1 cellular context compared by ENCODE assay signal in genomic region chrX:54044126-54044876, GRCh38.
TF ChIP-seq lines count a peak whose summit lies in the region.

TSS of gene PHF8 (minus strand) at chrX:54044473. CDS start at chrX:54042728, 1,745 bp downstream.

TF ChIP-seq in K562, 482 proteins besides CTCF, POLR2A, EP300 and RAD21 (continued from another document and continues in another):
- no peak for TF ChIP-seq HOMEZ (CRISPR knock-in tag; IDR thresholded peaks at IDR 0.05)
- no peak for TF ChIP-seq IRF2 (CRISPR knock-in tag; IDR thresholded peaks at IDR 0.05)
- peak; percentile 31 for TF ChIP-seq NEUROD1 (IDR thresholded peaks at IDR 0.05; ENCODE audit: borderline replicate concordance, low read depth, low read length, partially characterized antibody)
- 0 out of 2 replicates have a peak, but pooled peaks have one; percentile 21 for TF ChIP-seq ZNF740 (CRISPR knock-in tag; IDR thresholded peaks at IDR 0.05)
- TF ChIP-seq ZNF740 (tag; IDR thresholded peaks at IDR 0.05) = no peak
- no peak for TF ChIP-seq ZC3H4 (CRISPR knock-in tag; IDR thresholded peaks at IDR 0.05; ENCODE audit: borderline replicate concordance)
- peak; percentile 81 for TF ChIP-seq ZNF175 (CRISPR knock-in tag; IDR thresholded peaks at IDR 0.05; ENCODE audit: low read depth)
- TF ChIP-seq, protein P1, sequence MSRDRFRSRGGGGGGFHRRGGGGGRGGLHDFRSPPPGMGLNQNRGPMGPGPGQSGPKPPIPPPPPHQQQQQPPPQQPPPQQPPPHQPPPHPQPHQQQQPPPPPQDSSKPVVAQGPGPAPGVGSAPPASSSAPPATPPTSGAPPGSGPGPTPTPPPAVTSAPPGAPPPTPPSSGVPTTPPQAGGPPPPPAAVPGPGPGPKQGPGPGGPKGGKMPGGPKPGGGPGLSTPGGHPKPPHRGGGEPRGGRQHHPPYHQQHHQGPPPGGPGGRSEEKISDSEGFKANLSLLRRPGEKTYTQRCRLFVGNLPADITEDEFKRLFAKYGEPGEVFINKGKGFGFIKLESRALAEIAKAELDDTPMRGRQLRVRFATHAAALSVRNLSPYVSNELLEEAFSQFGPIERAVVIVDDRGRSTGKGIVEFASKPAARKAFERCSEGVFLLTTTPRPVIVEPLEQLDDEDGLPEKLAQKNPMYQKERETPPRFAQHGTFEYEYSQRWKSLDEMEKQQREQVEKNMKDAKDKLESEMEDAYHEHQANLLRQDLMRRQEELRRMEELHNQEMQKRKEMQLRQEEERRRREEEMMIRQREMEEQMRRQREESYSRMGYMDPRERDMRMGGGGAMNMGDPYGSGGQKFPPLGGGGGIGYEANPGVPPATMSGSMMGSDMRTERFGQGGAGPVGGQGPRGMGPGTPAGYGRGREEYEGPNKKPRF (IDR thresholded peaks at IDR 0.05; ENCODE audit: low read depth, low read length) = no peak
- TF ChIP-seq, protein P2, sequence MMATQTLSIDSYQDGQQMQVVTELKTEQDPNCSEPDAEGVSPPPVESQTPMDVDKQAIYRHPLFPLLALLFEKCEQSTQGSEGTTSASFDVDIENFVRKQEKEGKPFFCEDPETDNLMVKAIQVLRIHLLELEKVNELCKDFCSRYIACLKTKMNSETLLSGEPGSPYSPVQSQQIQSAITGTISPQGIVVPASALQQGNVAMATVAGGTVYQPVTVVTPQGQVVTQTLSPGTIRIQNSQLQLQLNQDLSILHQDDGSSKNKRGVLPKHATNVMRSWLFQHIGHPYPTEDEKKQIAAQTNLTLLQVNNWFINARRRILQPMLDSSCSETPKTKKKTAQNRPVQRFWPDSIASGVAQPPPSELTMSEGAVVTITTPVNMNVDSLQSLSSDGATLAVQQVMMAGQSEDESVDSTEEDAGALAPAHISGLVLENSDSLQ (IDR thresholded peaks at IDR 0.05) = peak; percentile 85
- TF ChIP-seq, protein P3, sequence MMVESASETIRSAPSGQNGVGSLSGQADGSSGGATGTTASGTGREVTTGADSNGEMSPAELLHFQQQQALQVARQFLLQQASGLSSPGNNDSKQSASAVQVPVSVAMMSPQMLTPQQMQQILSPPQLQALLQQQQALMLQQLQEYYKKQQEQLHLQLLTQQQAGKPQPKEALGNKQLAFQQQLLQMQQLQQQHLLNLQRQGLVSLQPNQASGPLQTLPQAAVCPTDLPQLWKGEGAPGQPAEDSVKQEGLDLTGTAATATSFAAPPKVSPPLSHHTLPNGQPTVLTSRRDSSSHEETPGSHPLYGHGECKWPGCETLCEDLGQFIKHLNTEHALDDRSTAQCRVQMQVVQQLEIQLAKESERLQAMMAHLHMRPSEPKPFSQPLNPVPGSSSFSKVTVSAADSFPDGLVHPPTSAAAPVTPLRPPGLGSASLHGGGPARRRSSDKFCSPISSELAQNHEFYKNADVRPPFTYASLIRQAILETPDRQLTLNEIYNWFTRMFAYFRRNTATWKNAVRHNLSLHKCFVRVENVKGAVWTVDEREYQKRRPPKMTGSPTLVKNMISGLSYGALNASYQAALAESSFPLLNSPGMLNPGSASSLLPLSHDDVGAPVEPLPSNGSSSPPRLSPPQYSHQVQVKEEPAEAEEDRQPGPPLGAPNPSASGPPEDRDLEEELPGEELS (CRISPR knock-in tag; IDR thresholded peaks at IDR 0.05; ENCODE audit: borderline replicate concordance) = 0 out of 2 replicates have a peak, but pooled peaks have one; percentile 44
- no peak for TF ChIP-seq ZMIZ1 (IDR thresholded peaks at IDR 0.05; ENCODE audit: low read depth in 2 of 2, low read length in 2 of 2)
- TF ChIP-seq EWSR1 (IDR thresholded peaks at IDR 0.05; ENCODE audit: borderline replicate concordance, low read depth, partially characterized antibody) = no peak
- TF ChIP-seq ZNF280B (CRISPR knock-in tag; IDR thresholded peaks at IDR 0.05) = no peak
- no peak for TF ChIP-seq BRCA1 (IDR thresholded peaks at IDR 0.05)
- no peak for TF ChIP-seq BRCA1 (CRISPR knock-in tag; IDR thresholded peaks at IDR 0.05)
- TF ChIP-seq TEAD1 (CRISPR knock-in tag; IDR thresholded peaks at IDR 0.05) = peak; percentile 29 to 89; a peak in 3 of 4 replicates
- peak; percentile 59 for TF ChIP-seq POLR2H (tag; IDR thresholded peaks at IDR 0.05; ENCODE audit: low read depth)
- TF ChIP-seq, protein P4, sequence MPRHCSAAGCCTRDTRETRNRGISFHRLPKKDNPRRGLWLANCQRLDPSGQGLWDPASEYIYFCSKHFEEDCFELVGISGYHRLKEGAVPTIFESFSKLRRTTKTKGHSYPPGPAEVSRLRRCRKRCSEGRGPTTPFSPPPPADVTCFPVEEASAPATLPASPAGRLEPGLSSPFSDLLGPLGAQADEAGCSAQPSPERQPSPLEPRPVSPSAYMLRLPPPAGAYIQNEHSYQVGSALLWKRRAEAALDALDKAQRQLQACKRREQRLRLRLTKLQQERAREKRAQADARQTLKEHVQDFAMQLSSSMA (CRISPR knock-in tag; IDR thresholded peaks at IDR 0.05) = peak; percentile 99
- TF ChIP-seq SMARCE1 (IDR thresholded peaks at IDR 0.05) = 0 out of 2 replicates have a peak, but pooled peaks have one; percentile 10
- no peak; the same call in 1 of the 2 replicates for TF ChIP-seq ZNF232 (CRISPR knock-in tag; IDR thresholded peaks at IDR 0.05)
- TF ChIP-seq PML (IDR thresholded peaks at IDR 0.05; ENCODE audit: low read length) = peak; percentile 44; the same call in 1 of the 2 replicates
- no peak for TF ChIP-seq DDX20 (tag; IDR thresholded peaks at IDR 0.05; ENCODE audit: low read depth)
- peak; percentile 70 for TF ChIP-seq RFX1 (IDR thresholded peaks at IDR 0.05)
- peak; percentile 27; the same call in 1 of the 2 replicates for TF ChIP-seq HDAC2 (IDR thresholded peaks at IDR 0.05)
- peak; percentile 56 to 66; a peak in 3 of 4 replicates for TF ChIP-seq NRF1 (conservative IDR thresholded peaks at IDR 0.05 in 1 of 2, IDR thresholded peaks at IDR 0.05 in 1 of 2)
- TF ChIP-seq, protein P5, sequence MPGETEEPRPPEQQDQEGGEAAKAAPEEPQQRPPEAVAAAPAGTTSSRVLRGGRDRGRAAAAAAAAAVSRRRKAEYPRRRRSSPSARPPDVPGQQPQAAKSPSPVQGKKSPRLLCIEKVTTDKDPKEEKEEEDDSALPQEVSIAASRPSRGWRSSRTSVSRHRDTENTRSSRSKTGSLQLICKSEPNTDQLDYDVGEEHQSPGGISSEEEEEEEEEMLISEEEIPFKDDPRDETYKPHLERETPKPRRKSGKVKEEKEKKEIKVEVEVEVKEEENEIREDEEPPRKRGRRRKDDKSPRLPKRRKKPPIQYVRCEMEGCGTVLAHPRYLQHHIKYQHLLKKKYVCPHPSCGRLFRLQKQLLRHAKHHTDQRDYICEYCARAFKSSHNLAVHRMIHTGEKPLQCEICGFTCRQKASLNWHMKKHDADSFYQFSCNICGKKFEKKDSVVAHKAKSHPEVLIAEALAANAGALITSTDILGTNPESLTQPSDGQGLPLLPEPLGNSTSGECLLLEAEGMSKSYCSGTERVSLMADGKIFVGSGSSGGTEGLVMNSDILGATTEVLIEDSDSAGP (CRISPR knock-in tag; IDR thresholded peaks at IDR 0.05) = no peak
- TF ChIP-seq NCOA6 (IDR thresholded peaks at IDR 0.05) = peak; percentile 62; the same call in 1 of the 2 replicates
- TF ChIP-seq CHD2 (IDR thresholded peaks at IDR 0.05; ENCODE audit: low read depth, low read length) = peak; percentile 86
- TF ChIP-seq ZNF324 (CRISPR knock-in tag; IDR thresholded peaks at IDR 0.05) = no peak
- no peak for TF ChIP-seq ZNF644 (tag; IDR thresholded peaks at IDR 0.05; ENCODE audit: low read depth)
- peak; percentile 68; the same call in 1 of the 2 replicates for TF ChIP-seq MBD2 (IDR thresholded peaks at IDR 0.05; ENCODE audit: borderline replicate concordance, low read depth)
- TF ChIP-seq MYNN (IDR thresholded peaks at IDR 0.05) = no peak
- TF ChIP-seq MYNN (CRISPR knock-in tag; IDR thresholded peaks at IDR 0.05) = no peak
- no peak for TF ChIP-seq NCOA2 (IDR thresholded peaks at IDR 0.05; ENCODE audit: partially characterized antibody in 2 of 2)
- TF ChIP-seq CEBPZ (IDR thresholded peaks at IDR 0.05; ENCODE audit: borderline replicate concordance, low read depth, low read length) = no peak
- TF ChIP-seq ZNF717 (CRISPR knock-in tag; IDR thresholded peaks at IDR 0.05) = no peak
- peak; percentile 53 for TF ChIP-seq ZKSCAN1 (IDR thresholded peaks at IDR 0.05; ENCODE audit: low read depth, low read length)
- TF ChIP-seq YY1 (IDR thresholded peaks at IDR 0.05; ENCODE audit: borderline replicate concordance in 1 of 3, control insufficient read depth in 1 of 3, extremely low read depth in 1 of 3, insufficient read depth in 3 of 3, insufficient read length in 1 of 3, insufficient replicate concordance in 2 of 3, low read depth in 1 of 3, low read length in 2 of 3) = peak; percentile 88 to 97 (median 96)
